Comparison of ENCODE assay signal across 8 cellular contexts in the genomic region with DNA sequence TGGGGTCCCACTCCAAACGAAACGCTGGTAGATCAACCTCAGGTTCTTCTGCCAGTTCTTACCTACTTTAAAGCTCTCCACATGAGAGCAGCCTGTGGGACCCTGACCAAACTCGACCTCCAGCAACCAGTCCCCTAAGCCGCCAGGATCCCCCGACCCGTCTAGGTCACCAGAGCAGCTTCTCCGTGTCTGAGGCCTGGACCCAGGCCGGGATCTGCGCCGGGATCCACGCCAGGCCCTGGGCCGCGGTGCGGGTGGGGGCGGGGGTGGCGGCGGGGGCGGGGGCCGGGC. TPM values are rescaled to one million over a fixed set of nuclear protein-coding genes. Genes with fewer than 3 reads are reported as not detected.
DNase-seq lines count a peak whose midpoint lies in the region; ATAC-seq, FAIRE-seq and TF ChIP-seq lines count a peak whose summit lies in the region.

No MANE protein-coding gene starts in this region.

- no peaks in the 10 kb centered on the region for H3K9me3 Mint-ChIP-seq in naive B cell

- no peak for DNase-seq in BJ (ENCODE audit: low read depth)
- DNase-seq in HFF-Myc (ENCODE audit: extremely low read depth, low read depth), result no peak
- DNase-seq in GM12878 (ENCODE audit: low read depth, low spot score), result no peak
- DNase-seq in naive B cell, result no peak
- no peak for DNase-seq in NCI-H1048 (lab: John Stamatoyannopoulos, UW)
- DNase-seq in NCI-H345 treated with DMSO at 0.1 percent for 48 hours (lab: John Stamatoyannopoulos, UW; ENCODE audit: unreplicated experiment), result no peak
- no peak for DNase-seq in MV-4-11 (lab: John Stamatoyannopoulos, UW)

- POLR2A ChIA-PET in BJ (lab: Charles Lee), result no interaction called here
- POLR2A ChIA-PET in GM12878 (lab: Charles Lee), result interaction anchor here (2.6 kb wide), 1 partner anchor 36 kb away, joined by 12 read pairs; the partner anchor contains the start of gene MAGEH1

- H3K27me3 ChIP-seq in BJ (ENCODE audit: control insufficient read depth, insufficient read depth, low read length), result no peaks in the 10 kb centered on the region
- no peaks in the 10 kb centered on the region for H3K27me3 ChIP-seq in GM12878 (replicated peaks in 1 of 2; ENCODE audit: control insufficient read depth in 2 of 2, insufficient read depth in 2 of 2, low read length in 1 of 2)

- peaks cover 4 to 10% (median 5%) of the 10 kb centered on the region in 3 donors for H3K4me1 Mint-ChIP-seq in naive B cell

- CTCF ChIA-PET in BJ (lab: Yijun Ruan, JAX), result no interaction called here
- CTCF ChIA-PET in GM12878 (lab: Yijun Ruan, JAX), result interaction anchor here (1.0 to 1.8 kb wide), 6 partner anchors 36 to 1239 kb away, joined by 3 to 8 read pairs (median 6); partner anchors contain the start of genes MAGEH1 and RRAGB

- H3K4me1 ChIP-seq in GM12878 (ENCODE audit: control insufficient read depth, insufficient read depth, low read length), result no peaks in the 10 kb centered on the region

- RAD21 ChIA-PET in GM12878 (lab: Charles Lee; ENCODE audit: unreplicated experiment), result interaction anchor here (1.1 to 2.2 kb wide), 3 partner anchors 36 to 431 kb away, joined by 3 to 15 read pairs (median 11); partner anchors contain the start of gene MAGEH1

- H3K9me3 ChIP-seq in GM12878 (replicated peaks; ENCODE audit: control insufficient read depth, insufficient read depth, low read length), result no peaks in the 10 kb centered on the region; the same call in 2 of the 3 replicates

- intact Hi-C loops in GM12878 (cut with micrococcal nuclease; ENCODE audit: unreplicated experiment), result no loop called here

- no peak for ATAC-seq in GM12878
- no peak for ATAC-seq in naive B cell (ENCODE audit: low read depth in 2 of 2)
- ATAC-seq in GM18861 (IDR thresholded peaks at IDR 0.05; ENCODE audit: unreplicated experiment), result no peak

- in situ Hi-C loops in GM12878 (cut with MboI), result loop anchor here (25.0 kb wide), 1 partner anchor 749 kb away; the partner anchor contains the start of gene KLF8

- H3K27ac ChIP-seq in GM12878 (ENCODE audit: control insufficient read depth, insufficient read depth), result peak overlapping the region; percentile 52; the same call in 1 of the 2 replicates

- H3K9ac ChIP-seq in GM12878 (ENCODE audit: control insufficient read depth, insufficient read depth, low read length), result no peak overlapping the region; the same call in 1 of the 2 replicates

- FAIRE-seq in GM12878 (lab: Jason Lieb, UNC), result no peak

- no TSS peak for BruUV-seq in GM12878 (replicated peaks; lab: Mats Ljungman, UMichigan)

- TF ChIP-seq RAD21 in GM12878 (IDR thresholded peaks at IDR 0.05; ENCODE audit: insufficient read depth, low read depth, low read length), result no peak

- H3K4me2 ChIP-seq in GM12878 (ENCODE audit: control insufficient read depth, insufficient read depth), result peak overlapping the region; percentile 66

- no peak for TF ChIP-seq EP300 in GM12878 (IDR thresholded peaks at IDR 0.05; ENCODE audit: borderline replicate concordance in 1 of 2, control insufficient read depth in 1 of 2, low read depth in 2 of 2, low read length in 2 of 2)

- H3K36me3 Mint-ChIP-seq in naive B cell, result no peaks in the 10 kb centered on the region

- H2AFZ ChIP-seq in GM12878 (ENCODE audit: control insufficient read depth, low read depth, low read length), result peak overlapping the region; percentile 77

- TF ChIP-seq CTCF in BJ (IDR thresholded peaks at IDR 0.05; ENCODE audit: insufficient read depth, low read depth, low read length) (no peak), HFF-Myc (IDR thresholded peaks at IDR 0.05; ENCODE audit: low read depth, low read length, missing control alignments) (no peak), GM12878 (IDR thresholded peaks at IDR 0.05 in 2 of 3, conservative IDR thresholded peaks at IDR 0.05 in 1 of 3; ENCODE audit: control insufficient read depth in 2 of 3, extremely low read depth in 1 of 3, insufficient read depth in 1 of 3, low read depth in 3 of 3, low read length in 3 of 3) (no peak)

- no peak for TF ChIP-seq POLR2A in GM12878 (IDR thresholded peaks at IDR 0.05; ENCODE audit: low read depth, low read length)

- H3K27ac Mint-ChIP-seq in naive B cell, result peak overlapping the region in 5 of 6 donors; percentile 51 to 89 (median 71)

- H3K4me3 ChIP-seq in BJ (ENCODE audit: low read depth, low read length) (peak overlapping the region; percentile 30), HFF-Myc (replicated peaks; ENCODE audit: low read depth, low read length) (peak overlapping the region; percentile 51; the same call in 1 of the 2 replicates), GM12878 (no peak overlapping the region; the same call in 1 of the 2 replicates)

- H3K27me3 Mint-ChIP-seq in naive B cell, result no peaks in the 10 kb centered on the region

- no peaks in the 10 kb centered on the region for H3K79me2 ChIP-seq in GM12878 (ENCODE audit: control insufficient read depth, insufficient read depth, low read length)

- H3K4me3 Mint-ChIP-seq in naive B cell, result peak overlapping the region; percentile 69 to 99 (median 86)

- H3K36me3 ChIP-seq in BJ (ENCODE audit: control insufficient read depth, insufficient read depth, low read length) (no peaks in the 10 kb centered on the region), GM12878 (ENCODE audit: control insufficient read depth in 2 of 2, insufficient read depth in 2 of 2, low read length in 1 of 2) (no peaks in the 10 kb centered on the region)

- 21% methylated on average over 9 of the region's 19 CpGs for WGBS in GM12878 (ENCODE audit: insufficient coverage, insufficient replicate concordance, low lambda C conversion rate, missing lambda C conversion rate)

- no peaks in the 10 kb centered on the region for H4K20me1 ChIP-seq in GM12878 (ENCODE audit: control insufficient read depth, insufficient read depth)

- SMC1A ChIA-PET in GM12878 (lab: Charles Lee; ENCODE audit: uncharacterized antibody, unreplicated experiment), result interaction anchor here (1.5 to 1.8 kb wide), 3 partner anchors 36 to 230 kb away, joined by 3 to 7 read pairs (median 7); partner anchors contain the start of genes MAGEH1 and RRAGB

TF ChIP-seq in GM12878, 131 proteins besides CTCF, POLR2A, EP300 and RAD21 (continues in another document):
- no peak for TF ChIP-seq CHD2 (IDR thresholded peaks at IDR 0.05; ENCODE audit: borderline replicate concordance, low read depth, low read length)
- TF ChIP-seq NFYA (IDR thresholded peaks at IDR 0.05; ENCODE audit: borderline replicate concordance, low read depth, low read length), result no peak
- TF ChIP-seq CBX5 (IDR thresholded peaks at IDR 0.05; ENCODE audit: low read depth), result no peak
- no peak for TF ChIP-seq ELK1 (IDR thresholded peaks at IDR 0.05; ENCODE audit: low read depth, low read length)
- TF ChIP-seq ZNF207 (IDR thresholded peaks at IDR 0.05; ENCODE audit: borderline replicate concordance), result no peak
- TF ChIP-seq SMARCA5 (IDR thresholded peaks at IDR 0.05), result no peak

RNA-seq across cellular contexts. Expression of gene USP51, which starts 1.4 kb away (rescaled TPM):
- 0.49 and 0.65 TPM in 2 replicates for polyA plus RNA-seq in BJ (2011; rRNA removed)
- polyA minus RNA-seq in BJ (2011; rRNA and poly(A)+ RNA removed), result 1.0 and 2.8 TPM in 2 replicates
- total RNA-seq in GM12878 (2013; cell fraction: nucleolus; rRNA removed), result 5.6 TPM in 2 replicates
- 1.3 and 1.6 TPM in 2 replicates for total RNA-seq in GM12878 (2014; rRNA removed)
- total RNA-seq in GM12878 (2014; rRNA removed; fragmentation: Illumina TruSeq; extraction: Trizol), result 1.3 and 1.6 TPM in 2 replicates
- total RNA-seq in GM12878 (2021), result 1.5 and 1.6 TPM in 2 replicates
- polyA plus RNA-seq in GM12878 (2011; ENCODE audit: low read depth), result 0.41 TPM
- 1.1 and 1.7 TPM in 2 replicates for polyA plus RNA-seq in GM12878 (2011; rRNA removed)
- 0.90 and 1.2 TPM in 2 replicates for polyA plus RNA-seq in GM12878 (2011; cell fraction: cytosol; rRNA removed)
- 0.98 and 1.9 TPM in 2 replicates for polyA plus RNA-seq in GM12878 (2011; cell fraction: nucleus; rRNA removed)
- polyA plus RNA-seq in GM12878 (2012), result 0.62 and 1.3 TPM in 2 replicates
- polyA plus RNA-seq in GM12878 (2014; fragmentation: Illumina TruSeq; extraction: Trizol), result 1.5 and 2.1 TPM in 2 replicates
- under 1 TPM; 0.52 to 0.73 TPM for polyA plus RNA-seq in GM12878 (2014; fragmentation: Nextera tagmentation; extraction: Ambion mirVana)
- polyA plus RNA-seq in GM12878 (2014; rRNA removed), result 0.82 and 1.1 TPM in 2 replicates
- under 1 TPM; 0.58 to 0.89 TPM for polyA plus RNA-seq in GM12878 (2016; fragmentation: Nextera tagmentation; extraction: Ambion mirVana)
- 4.0 and 5.9 TPM in 2 replicates for polyA minus RNA-seq in GM12878 (2011; rRNA and poly(A)+ RNA removed)
- polyA minus RNA-seq in GM12878 (2011; cell fraction: cytosol; rRNA and poly(A)+ RNA removed), result 0.27 and 1.2 TPM in 2 replicates
- polyA minus RNA-seq in GM12878 (2011; cell fraction: nucleus; rRNA and poly(A)+ RNA removed), result 2.2 and 4.1 TPM in 2 replicates
- polyA plus RNA-seq in naive B cell (ENCODE audit: low read depth in 6 of 6), result 1 to 10 TPM in 1 of 6 donors, under 1 TPM in 4, not detected in 1; 0.41 to 1.3 (median 0.68) TPM

RNA-seq across cellular contexts. Expression of gene MAGEH1, which starts 36.3 kb away (rescaled TPM):
- polyA plus RNA-seq in BJ (2011; rRNA removed), result 22.1 and 28.4 TPM in 2 replicates
- 6.6 and 8.9 TPM in 2 replicates for polyA minus RNA-seq in BJ (2011; rRNA and poly(A)+ RNA removed)
- 9.8 and 11.4 TPM in 2 replicates for total RNA-seq in GM12878 (2013; cell fraction: nucleolus; rRNA removed)
- total RNA-seq in GM12878 (2014; rRNA removed), result 20.6 and 21.9 TPM in 2 replicates
- total RNA-seq in GM12878 (2014; rRNA removed; fragmentation: Illumina TruSeq; extraction: Trizol), result 17.0 and 18.6 TPM in 2 replicates
- total RNA-seq in GM12878 (2021), result 13.1 and 13.2 TPM in 2 replicates
- polyA plus RNA-seq in GM12878 (2011; ENCODE audit: low read depth), result 12.4 TPM
- polyA plus RNA-seq in GM12878 (2011; rRNA removed), result 18.0 and 20.6 TPM in 2 replicates
- 17.4 and 18.4 TPM in 2 replicates for polyA plus RNA-seq in GM12878 (2011; cell fraction: cytosol; rRNA removed)
- 12.3 and 14.7 TPM in 2 replicates for polyA plus RNA-seq in GM12878 (2011; cell fraction: nucleus; rRNA removed)
- 15.3 and 16.5 TPM in 2 replicates for polyA plus RNA-seq in GM12878 (2012)
- polyA plus RNA-seq in GM12878 (2014; fragmentation: Illumina TruSeq; extraction: Trizol), result 13.2 and 16.4 TPM in 2 replicates
- 1 to 10 TPM; 8.7 to 9.1 TPM for polyA plus RNA-seq in GM12878 (2014; fragmentation: Nextera tagmentation; extraction: Ambion mirVana)
- polyA plus RNA-seq in GM12878 (2014; rRNA removed), result 20.9 and 23.7 TPM in 2 replicates
- 10 to 100 TPM; 24.0 to 25.2 TPM for polyA plus RNA-seq in GM12878 (2016; fragmentation: Nextera tagmentation; extraction: Ambion mirVana)
- 5.9 and 8.4 TPM in 2 replicates for polyA minus RNA-seq in GM12878 (2011; rRNA and poly(A)+ RNA removed)
- 1.3 and 2.3 TPM in 2 replicates for polyA minus RNA-seq in GM12878 (2011; cell fraction: cytosol; rRNA and poly(A)+ RNA removed)
- polyA minus RNA-seq in GM12878 (2011; cell fraction: nucleus; rRNA and poly(A)+ RNA removed), result 4.5 TPM in 2 replicates
- polyA plus RNA-seq in naive B cell (ENCODE audit: low read depth in 6 of 6), result 10 to 100 TPM; 19.4 to 32.2 (median 27.6) TPM
